In the genomic region with DNA sequence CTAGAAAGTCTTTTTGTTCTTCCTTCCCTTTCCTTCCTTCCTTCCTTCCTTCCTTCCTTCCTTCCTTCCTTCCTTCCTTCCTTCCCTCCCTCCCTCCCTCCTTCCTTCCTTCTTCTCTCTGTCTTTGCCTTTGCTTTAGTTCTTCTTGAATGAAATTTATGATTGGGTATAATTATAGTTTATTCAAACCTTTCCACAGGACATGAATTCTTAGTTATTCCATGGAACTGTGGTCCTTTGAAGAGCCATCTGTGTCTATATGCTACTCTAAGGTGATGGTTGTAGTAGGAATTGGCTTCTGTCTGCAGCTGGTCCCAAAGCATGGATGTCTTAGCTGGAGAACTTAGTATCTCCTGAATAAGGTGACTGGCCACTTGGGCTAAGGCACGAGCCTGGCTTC, we compare ENCODE assay signal across 15 cellular contexts.
DNase-seq lines count a peak whose midpoint lies in the region; TF ChIP-seq lines count a peak whose summit lies in the region.
"Had no signal": no experiment of that assay in that cellular context is flagged by ENCODE, and none has a peak within 500 bp of the region (broad histone marks: within the 10 kb centered on the region; RNA-seq: fewer than 3 reads in every experiment).

No MANE protein-coding gene starts in this region.

- TF ChIP-seq CTCF in A673 (conservative IDR thresholded peaks at IDR 0.05; ENCODE audit: low read depth, low read length) = no peak

- intact Hi-C loops in A673 (cut with micrococcal nuclease; ENCODE audit: unreplicated experiment) = no loop called here

- no peaks in the 10 kb centered on the region for H3K9me3 ChIP-seq in A673 (ENCODE audit: low read depth, low read length, poor library complexity, severe bottlenecking)
- H3K9me3 ChIP-seq in SK-N-MC (ENCODE audit: low read depth, low read length) = no peaks in the 10 kb centered on the region
- no peaks in the 10 kb centered on the region for H3K9me3 ChIP-seq in subcutaneous abdominal adipose tissue (ENCODE audit: control insufficient read depth in 5 of 5, low read length in 5 of 5)
- H3K9me3 ChIP-seq: BLaER1 treated with 17β-estradiol and CSF1 and Interleukin-3, amounts not matched to agents 10 nM and 100 nM; Caco-2 had no signal

- H3K4me1 ChIP-seq in A673 (ENCODE audit: insufficient read depth, low read length, poor library complexity, severe bottlenecking) (peaks cover 10% of the 10 kb centered on the region), subcutaneous abdominal adipose tissue (ENCODE audit: control insufficient read depth in 5 of 5, insufficient read depth in 5 of 5, low read length in 5 of 5) (peaks cover 0 to 5% (median 0%) of the 10 kb centered on the region in 5 donors)
- H3K4me1 ChIP-seq: BLaER1 treated with 17β-estradiol and CSF1 and Interleukin-3, amounts not matched to agents 10 nM and 100 nM; Caco-2 had no signal

- peak overlapping the region; percentile 71 for H3K27ac ChIP-seq in A673 (ENCODE audit: low read depth, low read length, poor library complexity, severe bottlenecking)
- peak overlapping the region; percentile 97 for H3K27ac ChIP-seq in SK-N-MC
- H3K27ac ChIP-seq in subcutaneous abdominal adipose tissue (ENCODE audit: low read depth, low read length) = peak overlapping the region; percentile 32
- H3K27ac ChIP-seq: BLaER1 treated with 17β-estradiol and CSF1 and Interleukin-3, amounts not matched to agents 10 nM and 100 nM; C4-2B had no signal

- peak overlapping the region; percentile 50 for H3K9ac ChIP-seq in SK-N-MC (ENCODE audit: insufficient read length)
- H3K9ac ChIP-seq in subcutaneous abdominal adipose tissue (ENCODE audit: low read length in 5 of 5) = no peak overlapping the region
- H3K9ac ChIP-seq: BLaER1 treated with 17β-estradiol and CSF1 and Interleukin-3, amounts not matched to agents 10 nM and 100 nM had no signal

- CTCF ChIA-PET in A673 (lab: Charles Lee) = no interaction called here

- BruUV-seq in A673 (replicated peaks; lab: Mats Ljungman, UMichigan) = no TSS peak

- no peak overlapping the region for H3K4me3 ChIP-seq in A673 (ENCODE audit: low read depth, low read length, poor library complexity, severe bottlenecking)
- no peak overlapping the region for H3K4me3 ChIP-seq in SK-N-MC
- H3K4me3 ChIP-seq in subcutaneous abdominal adipose tissue (ENCODE audit: low read depth in 1 of 5, low read length in 5 of 5) = no peak overlapping the region
- H3K4me3 ChIP-seq: BLaER1 treated with 17β-estradiol and CSF1 and Interleukin-3, amounts not matched to agents 10 nM and 100 nM had no signal

- H3K36me3 ChIP-seq in A673 (ENCODE audit: insufficient read depth, low read length, poor library complexity, severe bottlenecking) (no peaks in the 10 kb centered on the region), SK-N-MC (ENCODE audit: insufficient read depth, low read length) (peaks cover 20% of the 10 kb centered on the region), subcutaneous abdominal adipose tissue (ENCODE audit: control insufficient read depth in 5 of 5, insufficient read depth in 5 of 5, low read length in 5 of 5) (peaks cover 16 to 42% (median 27%) of the 10 kb centered on the region in 5 donors)
- H3K36me3 ChIP-seq: BLaER1 treated with 17β-estradiol and CSF1 and Interleukin-3, amounts not matched to agents 10 nM and 100 nM had no signal

- no peaks in the 10 kb centered on the region for H3K27me3 ChIP-seq in A673 (replicated peaks; ENCODE audit: insufficient read depth, low read depth, low read length, poor library complexity)
- no peaks in the 10 kb centered on the region for H3K27me3 ChIP-seq in subcutaneous abdominal adipose tissue (ENCODE audit: control insufficient read depth in 5 of 5, insufficient read depth in 4 of 5, low read length in 5 of 5)
- H3K27me3 ChIP-seq: BLaER1 treated with 17β-estradiol and CSF1 and Interleukin-3, amounts not matched to agents 10 nM and 100 nM had no signal

- POLR2A ChIA-PET in A673 (lab: Charles Lee; ENCODE audit: low non-redundant PET) = interaction anchor here (0.6 kb wide), 1 partner anchor 66 kb away, joined by 3 read pairs; no protein-coding TSS in a partner anchor

- DNase-seq in A673 (ENCODE audit: low spot score) = peak; percentile 71
- peak; percentile 92 for DNase-seq in SK-N-MC (ENCODE audit: low read depth, low spot score)
- no peak for DNase-seq in T-helper 2 cell
- DNase-seq in stimulated activated CD8-positive, alpha-beta memory T cell treated with anti-CD3 and anti-CD28 coated beads, Interleukin-4, amount 100 ng/mL, for 48 hours = no peak
- DNase-seq: 8988T; AML-193; Caco-2; Calu3; CD4-positive, alpha-beta T cell; CD8-positive, alpha-beta T cell; DMS79 treated with DMSO at 0.1 percent for 48 hours; GF-D8 had no signal

Comparison
In these comparisons a context has a peak if more than half of its experiments do, and no peak if none do; other contexts are left out.
1. DNase-seq: peak in A673 (single experiment) and SK-N-MC (single experiment); none in T-helper 2 cell (0 of 5) and stimulated activated CD8-positive, alpha-beta memory T cell treated with anti-CD3 and anti-CD28 coated beads, Interleukin-4, amount 100 ng/mL, for 48 hours (single experiment).
2. H3K27ac ChIP-seq: peak in every context shown above with its lines; median percentile 97 in SK-N-MC; 71 in A673; 32 in subcutaneous abdominal adipose tissue.